Comparison of ENCODE assay signal across 21 cellular contexts in the genomic region with DNA sequence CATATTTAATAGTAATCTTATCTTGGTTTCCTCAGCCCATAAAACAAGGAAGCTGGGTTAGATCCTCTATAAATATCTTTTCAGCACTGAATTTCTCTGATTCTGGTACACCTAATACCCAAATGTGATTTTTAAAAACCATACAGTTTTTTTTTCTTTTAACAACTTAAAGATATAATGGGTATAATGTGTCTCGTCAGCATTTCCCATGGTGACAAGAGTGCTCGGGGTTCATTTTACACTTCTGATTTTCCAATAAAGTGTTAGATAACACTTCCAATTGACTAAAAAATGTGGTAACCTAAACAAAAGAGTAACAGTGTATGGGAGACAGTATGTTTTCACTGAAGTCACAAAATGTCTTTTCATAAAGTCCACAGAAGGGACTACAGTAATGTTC.
DNase-seq lines count a peak whose midpoint lies in the region; ATAC-seq, FAIRE-seq and TF ChIP-seq lines count a peak whose summit lies in the region.
"Had no signal": no experiment of that assay in that cellular context is flagged by ENCODE, and none has a peak within 500 bp of the region (broad histone marks: within the 10 kb centered on the region; RNA-seq: fewer than 3 reads in every experiment).

No MANE protein-coding gene starts in this region.

- H2AFZ ChIP-seq in HepG2 (ENCODE audit: low read length), result no peak overlapping the region
- no peak overlapping the region for H2AFZ ChIP-seq in astrocyte (ENCODE audit: low read depth, low read length)

- H3K4me3 ChIP-seq in HepG2 (replicated peaks in 1 of 3; ENCODE audit: insufficient read depth in 1 of 3, low read depth in 2 of 3, low read length in 3 of 3) (no peak overlapping the region), right lobe of liver (no peak overlapping the region), astrocyte (ENCODE audit: insufficient read depth, low read depth, low read length) (no peak overlapping the region)
- H3K4me3 ChIP-seq: MG63 had no signal

- no TSS peak for BruUV-seq in HepG2 (replicated peaks; lab: Mats Ljungman, UMichigan)

- no peaks in the 10 kb centered on the region for H3K9me3 Mint-ChIP-seq in astrocyte (ENCODE audit: unreplicated experiment)
- H3K9me3 Mint-ChIP-seq in natural killer cell, result peaks cover 6 to 7% of the 10 kb centered on the region in 2 donors

- no peak overlapping the region for H3K9ac ChIP-seq in HepG2 (ENCODE audit: insufficient read depth, low read depth, low read length)
- peak overlapping the region; percentile 42 for H3K9ac ChIP-seq in astrocyte (ENCODE audit: low read length)

- H3K79me2 ChIP-seq in HepG2 (ENCODE audit: insufficient read depth, low read length) (no peaks in the 10 kb centered on the region), astrocyte (ENCODE audit: insufficient read depth, low read length) (no peaks in the 10 kb centered on the region)

- no peak for TF ChIP-seq CTCF in HepG2 (CRISPR knock-in tag; IDR thresholded peaks at IDR 0.05)
- TF ChIP-seq CTCF in right lobe of liver (IDR thresholded peaks at IDR 0.05), result no peak
- no peak for TF ChIP-seq CTCF in astrocyte (IDR thresholded peaks at IDR 0.05; ENCODE audit: insufficient read depth, low read depth, low read length)
- no peak for TF ChIP-seq CTCF in foreskin keratinocyte (conservative IDR thresholded peaks at IDR 0.05)
- no peak for TF ChIP-seq CTCF in natural killer cell (IDR thresholded peaks at IDR 0.05)

- no peak overlapping the region for H3K27ac ChIP-seq in HepG2 (ENCODE audit: extremely low read length, insufficient read depth, low read length)
- no peak overlapping the region for H3K27ac ChIP-seq in right lobe of liver
- peak overlapping the region; percentile 81 for H3K27ac ChIP-seq in astrocyte (ENCODE audit: low read depth, low read length)
- H3K27ac ChIP-seq in foreskin keratinocyte, result peak overlapping the region; percentile 85

- H3K4me3 Mint-ChIP-seq in astrocyte (ENCODE audit: unreplicated experiment) (no peak overlapping the region), natural killer cell (no peak overlapping the region)
- H3K4me3 Mint-ChIP-seq: CD4-positive, alpha-beta T cell had no signal

- CTCF ChIA-PET in HepG2 (lab: Yijun Ruan, JAX; ENCODE audit: low intra/inter-chr PET ratio, low total read pairs), result no interaction called here

- H3K36me3 ChIP-seq in HepG2 (replicated peaks in 1 of 2; ENCODE audit: control insufficient read depth in 1 of 2, insufficient read depth in 2 of 2, low read length in 2 of 2) (no peaks in the 10 kb centered on the region), right lobe of liver (no peaks in the 10 kb centered on the region), astrocyte (ENCODE audit: insufficient read depth, low read length) (no peaks in the 10 kb centered on the region)
- H3K36me3 ChIP-seq: MG63 had no signal

- H3K4me1 Mint-ChIP-seq in astrocyte (ENCODE audit: low read depth, unreplicated experiment) (peaks cover 4% of the 10 kb centered on the region), natural killer cell (no peaks in the 10 kb centered on the region)

- POLR2A ChIA-PET in HepG2 (lab: Yijun Ruan, JAX), result no interaction called here

- no peak for FAIRE-seq in HepG2 (lab: Jason Lieb, UNC)
- no peak for FAIRE-seq in astrocyte (lab: Jason Lieb, UNC)
- FAIRE-seq: GM19239, RCC 7860 had no signal

- ATAC-seq in HepG2 (no peak), right lobe of liver (no peak), foreskin keratinocyte (no peak), natural killer cell (no peak)

- H3K27me3 Mint-ChIP-seq in astrocyte (ENCODE audit: low read depth, unreplicated experiment), result no peaks in the 10 kb centered on the region
- H3K27me3 Mint-ChIP-seq in natural killer cell (ENCODE audit: low read depth in 2 of 2), result no peaks in the 10 kb centered on the region
- H3K27me3 Mint-ChIP-seq: CD4-positive, alpha-beta T cell had no signal

- TF ChIP-seq RAD21 in HepG2 (CRISPR knock-in tag; IDR thresholded peaks at IDR 0.05), result no peak

- H3K4me2 ChIP-seq in HepG2 (ENCODE audit: low read depth, low read length), result no peak overlapping the region
- H3K4me2 ChIP-seq in astrocyte (ENCODE audit: low read length), result peak overlapping the region; percentile 56

- in situ Hi-C loops in HepG2 (cut with HindIII; ENCODE audit: extremely low pct_ligation_motif_present, low pct_unique_long_range_greater_than_20kb), result loop anchor here (25.0 kb wide), 2 partner anchors 887 to 1263 kb away; no protein-coding TSS in a partner anchor

- H3K9me3 ChIP-seq in HepG2 (ENCODE audit: low read length) (no peaks in the 10 kb centered on the region), right lobe of liver (no peaks in the 10 kb centered on the region), astrocyte (ENCODE audit: insufficient read depth, low read depth, low read length) (no peaks in the 10 kb centered on the region)
- H3K9me3 ChIP-seq: MG63 had no signal

- intact Hi-C loops in HepG2 (cut with micrococcal nuclease; ENCODE audit: unreplicated experiment) (no loop called here), right lobe of liver (cut with DNase I) (no loop called here), natural killer cell (cut with micrococcal nuclease) (no loop called here)

- H3K27me3 ChIP-seq in HepG2 (ENCODE audit: control insufficient read depth in 1 of 2, insufficient read depth in 2 of 2, low read length in 2 of 2), result no peaks in the 10 kb centered on the region
- H3K27me3 ChIP-seq in right lobe of liver, result no peaks in the 10 kb centered on the region
- H3K27me3 ChIP-seq in astrocyte (ENCODE audit: insufficient read depth, low read length), result no peaks in the 10 kb centered on the region
- H3K27me3 ChIP-seq in foreskin keratinocyte, result no peaks in the 10 kb centered on the region
- H3K27me3 ChIP-seq: MG63 had no signal

- H3K36me3 Mint-ChIP-seq in astrocyte (ENCODE audit: low read depth, unreplicated experiment) (no peaks in the 10 kb centered on the region), natural killer cell (peaks cover 6% of the 10 kb centered on the region)

- TF ChIP-seq POLR2A in HepG2 (IDR thresholded peaks at IDR 0.05; ENCODE audit: insufficient read depth in 1 of 2, low read depth in 2 of 2, low read length in 2 of 2) (no peak), right lobe of liver (IDR thresholded peaks at IDR 0.05) (no peak)

- TF ChIP-seq EP300 in HepG2 (IDR thresholded peaks at IDR 0.05; ENCODE audit: low read depth in 2 of 2, low read length in 2 of 2) (no peak), HepG2 (CRISPR knock-in tag; IDR thresholded peaks at IDR 0.05; ENCODE audit: borderline replicate concordance) (no peak)

- WGBS in HepG2 (ENCODE audit: low lambda C conversion rate), result 0% methylated on average over 2 of the region's 2 CpGs
- WGBS in right lobe of liver (ENCODE audit: insufficient coverage, low coverage, low lambda C conversion rate, missing lambda C conversion rate), result 49% methylated on average over 2 of the region's 2 CpGs

- no peak for DNase-seq in HepG2 (ENCODE audit: low spot score)
- DNase-seq in right lobe of liver, result no peak
- DNase-seq in astrocyte (ENCODE audit: low read depth), result no peak
- DNase-seq in foreskin keratinocyte, result no peak
- no peak for DNase-seq in natural killer cell
- no peak for DNase-seq in SW 1271 (lab: John Stamatoyannopoulos, UW)
- DNase-seq in NCI-H1092 treated with DMSO at 0.1 percent for 48 hours (lab: John Stamatoyannopoulos, UW), result no peak
- no peak for DNase-seq in DMS 273 treated with DMSO at 0.1 percent for 48 hours (lab: John Stamatoyannopoulos, UW)
- DNase-seq: CD4-positive, alpha-beta T cell; COR-L47; GDM1; Kasumi-1; NCI-H1048; NCI-H187 treated with DMSO at 0.1 percent for 48 hours; NCI-H2107; NCI-H446 treated with DMSO at 0.1 percent for 48 hours; NCI-H526 treated with DMSO at 0.1 percent for 48 hours; Right ventricle myocardium superior had no signal

- H3K4me1 ChIP-seq in HepG2 (ENCODE audit: insufficient read depth, low read length) (no peaks in the 10 kb centered on the region), right lobe of liver (no peaks in the 10 kb centered on the region), astrocyte (ENCODE audit: insufficient read depth, low read length) (peaks cover 13% of the 10 kb centered on the region), foreskin keratinocyte (peaks cover 18% of the 10 kb centered on the region)

- H4K20me1 ChIP-seq in HepG2 (ENCODE audit: insufficient read depth, low read length) (no peaks in the 10 kb centered on the region), astrocyte (ENCODE audit: insufficient read depth, low read length) (no peaks in the 10 kb centered on the region)

- H3K27ac Mint-ChIP-seq in astrocyte (ENCODE audit: unreplicated experiment), result no peak overlapping the region
- H3K27ac Mint-ChIP-seq in natural killer cell, result no peak overlapping the region
- H3K27ac Mint-ChIP-seq: CD4-positive, alpha-beta T cell had no signal

TF ChIP-seq in HepG2, 621 proteins besides CTCF, POLR2A, EP300 and RAD21:
- TF ChIP-seq MAFF (IDR thresholded peaks at IDR 0.05; ENCODE audit: low read depth, low read length) (peak; percentile 85), MAFK (conservative IDR thresholded peaks at IDR 0.05 in 1 of 2, IDR thresholded peaks at IDR 0.05 in 1 of 2; ENCODE audit: low read length in 2 of 2) (peak; percentile 73 to 92; a peak in 3 of 4 replicates), ZNF629 (CRISPR knock-in tag; conservative IDR thresholded peaks at IDR 0.05) (no peak)

Comparison
In these comparisons a context has a peak if more than half of its experiments do, and no peak if none do; other contexts are left out.
1. H3K27ac ChIP-seq: peak in astrocyte (single experiment) and foreskin keratinocyte (single experiment); none in HepG2 (single experiment) and right lobe of liver (0 of 3).